1 cellular context compared by ENCODE assay signal in the genomic region with DNA sequence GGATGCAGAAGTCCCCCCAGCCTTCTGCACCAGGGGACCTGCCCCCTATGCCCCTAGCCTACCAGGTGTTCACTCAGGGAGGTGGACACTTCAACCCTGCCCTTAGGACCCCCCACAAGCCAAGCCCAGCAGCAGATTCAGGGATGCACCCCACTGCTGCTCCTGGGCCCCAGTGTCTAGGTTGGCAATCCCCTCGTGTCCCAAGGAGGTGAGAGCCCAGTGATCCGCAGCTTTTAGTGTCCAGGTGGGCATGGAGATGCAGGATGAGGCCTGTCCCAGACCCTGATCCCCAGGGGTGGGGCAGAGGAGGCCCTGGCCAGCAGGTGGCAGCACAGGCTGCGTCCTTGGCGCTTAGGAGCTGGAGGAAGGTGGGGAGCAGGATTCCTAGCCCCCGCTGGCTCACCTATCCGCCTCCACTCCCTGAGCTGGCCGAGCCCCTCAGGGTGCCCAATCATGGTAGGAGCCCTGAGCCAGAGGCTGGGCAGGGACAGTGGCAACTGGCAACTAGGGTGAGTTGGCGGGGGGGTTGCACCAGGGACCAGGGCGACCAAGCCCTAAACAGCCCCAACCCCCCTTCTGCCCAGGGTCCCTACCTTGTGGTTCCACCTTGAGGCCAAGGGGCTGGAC.
A peak's percentile ranks its signal among the peaks of the same experiment; 100 is the strongest.
TF ChIP-seq lines count a peak whose summit lies in the region.

No MANE protein-coding gene starts in this region.

TF ChIP-seq in HEK293, 187 proteins besides CTCF, POLR2A, EP300 and RAD21 (continued from another document and continues in another):
- TF ChIP-seq ZBTB1 (tag by site-specific recombination; IDR thresholded peaks at IDR 0.05) (no peak), WT1 (tag by site-specific recombination; IDR thresholded peaks at IDR 0.05) (no peak), ZNF174 (tag by site-specific recombination; IDR thresholded peaks at IDR 0.05) (no peak), KLF16 (tag by site-specific recombination; IDR thresholded peaks at IDR 0.05) (peak; percentile 70), ZNF707 (tag by site-specific recombination; IDR thresholded peaks at IDR 0.05) (no peak), ZNF600 (tag by site-specific recombination; IDR thresholded peaks at IDR 0.05) (no peak), HOXD13 (CRISPR knock-in tag; IDR thresholded peaks at IDR 0.05; ENCODE audit: borderline replicate concordance) (no peak), ZBTB7A (tag by site-specific recombination; IDR thresholded peaks at IDR 0.05; ENCODE audit: low read depth) (no peak; the same call in 1 of the 2 replicates), ZNF274 (IDR thresholded peaks at IDR 0.05; ENCODE audit: low read length) (no peak), ZNF274 (tag by site-specific recombination; IDR thresholded peaks at IDR 0.05; ENCODE audit: borderline replicate concordance) (no peak), ZNF560 (tag by site-specific recombination; IDR thresholded peaks at IDR 0.05; ENCODE audit: borderline replicate concordance) (no peak), ZNF398 (tag by site-specific recombination; IDR thresholded peaks at IDR 0.05) (no peak), KLF1 (tag by site-specific recombination; IDR thresholded peaks at IDR 0.05) (no peak), ZNF350 (tag by site-specific recombination; IDR thresholded peaks at IDR 0.05) (no peak), ZSCAN30 (tag by site-specific recombination; IDR thresholded peaks at IDR 0.05) (peak; percentile 64; the same call in 1 of the 2 replicates), ZBTB10 (tag by site-specific recombination; IDR thresholded peaks at IDR 0.05) (peak; percentile 91), ZNF548 (tag by site-specific recombination; IDR thresholded peaks at IDR 0.05) (no peak), ZNF335 (tag by site-specific recombination; conservative IDR thresholded peaks at IDR 0.05) (no peak), PBX3 (CRISPR knock-in tag; IDR thresholded peaks at IDR 0.05) (no peak), ZNF514 (tag by site-specific recombination; IDR thresholded peaks at IDR 0.05) (no peak), ZNF596 (tag by site-specific recombination; IDR thresholded peaks at IDR 0.05) (no peak), ZNF791 (tag by site-specific recombination; IDR thresholded peaks at IDR 0.05) (no peak), ZBTB21 (tag by site-specific recombination; IDR thresholded peaks at IDR 0.05) (no peak), ZNF76 (tag by site-specific recombination; IDR thresholded peaks at IDR 0.05; ENCODE audit: borderline replicate concordance, low read depth) (no peak), ZNF48 (tag by site-specific recombination; IDR thresholded peaks at IDR 0.05) (no peak), SP7 (tag by site-specific recombination; IDR thresholded peaks at IDR 0.05) (no peak), ZNF660 (tag by site-specific recombination; IDR thresholded peaks at IDR 0.05) (peak; percentile 49; the same call in 1 of the 2 replicates), ZNF311 (tag by site-specific recombination; IDR thresholded peaks at IDR 0.05; ENCODE audit: borderline replicate concordance) (no peak), ZNF292 (tag by site-specific recombination; IDR thresholded peaks at IDR 0.05; ENCODE audit: borderline replicate concordance, low read depth) (no peak), ZNF776 (tag by site-specific recombination; IDR thresholded peaks at IDR 0.05; ENCODE audit: borderline replicate concordance) (no peak), ZNF571 (tag by site-specific recombination; IDR thresholded peaks at IDR 0.05) (no peak), ZSCAN18 (tag by site-specific recombination; IDR thresholded peaks at IDR 0.05) (no peak), ZNF169 (tag by site-specific recombination; IDR thresholded peaks at IDR 0.05) (no peak), ZNF23 (tag by site-specific recombination; IDR thresholded peaks at IDR 0.05; ENCODE audit: borderline replicate concordance) (no peak), ZNF768 (tag by site-specific recombination; IDR thresholded peaks at IDR 0.05) (no peak), ZNF530 (tag by site-specific recombination; IDR thresholded peaks at IDR 0.05; ENCODE audit: low read depth) (no peak), SALL2 (tag by site-specific recombination; IDR thresholded peaks at IDR 0.05; ENCODE audit: borderline replicate concordance) (no peak), ZNF24 (tag by site-specific recombination; IDR thresholded peaks at IDR 0.05) (no peak), ZBTB49 (tag by site-specific recombination; IDR thresholded peaks at IDR 0.05; ENCODE audit: low read depth) (no peak), SETDB1 (IDR thresholded peaks at IDR 0.05; ENCODE audit: insufficient read length, low read length) (no peak)
- TF ChIP-seq, protein P1, sequence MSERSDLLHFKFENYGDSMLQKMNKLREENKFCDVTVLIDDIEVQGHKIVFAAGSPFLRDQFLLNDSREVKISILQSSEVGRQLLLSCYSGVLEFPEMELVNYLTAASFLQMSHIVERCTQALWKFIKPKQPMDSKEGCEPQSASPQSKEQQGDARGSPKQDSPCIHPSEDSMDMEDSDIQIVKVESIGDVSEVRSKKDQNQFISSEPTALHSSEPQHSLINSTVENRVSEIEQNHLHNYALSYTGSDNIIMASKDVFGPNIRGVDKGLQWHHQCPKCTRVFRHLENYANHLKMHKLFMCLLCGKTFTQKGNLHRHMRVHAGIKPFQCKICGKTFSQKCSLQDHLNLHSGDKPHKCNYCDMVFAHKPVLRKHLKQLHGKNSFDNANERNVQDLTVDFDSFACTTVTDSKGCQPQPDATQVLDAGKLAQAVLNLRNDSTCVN (tag by site-specific recombination; optimal IDR thresholded peaks at IDR 0.05), result no peak
- TF ChIP-seq, protein P2, sequence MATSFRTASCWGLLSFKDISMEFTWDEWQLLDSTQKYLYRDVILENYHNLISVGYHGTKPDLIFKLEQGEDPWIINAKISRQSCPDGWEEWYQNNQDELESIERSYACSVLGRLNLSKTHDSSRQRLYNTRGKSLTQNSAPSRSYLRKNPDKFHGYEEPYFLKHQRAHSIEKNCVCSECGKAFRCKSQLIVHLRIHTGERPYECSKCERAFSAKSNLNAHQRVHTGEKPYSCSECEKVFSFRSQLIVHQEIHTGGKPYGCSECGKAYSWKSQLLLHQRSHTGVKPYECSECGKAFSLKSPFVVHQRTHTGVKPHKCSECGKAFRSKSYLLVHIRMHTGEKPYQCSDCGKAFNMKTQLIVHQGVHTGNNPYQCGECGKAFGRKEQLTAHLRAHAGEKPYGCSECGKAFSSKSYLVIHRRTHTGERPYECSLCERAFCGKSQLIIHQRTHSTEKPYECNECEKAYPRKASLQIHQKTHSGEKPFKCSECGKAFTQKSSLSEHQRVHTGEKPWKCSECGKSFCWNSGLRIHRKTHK (tag by site-specific recombination; IDR thresholded peaks at IDR 0.05), result no peak
- TF ChIP-seq, protein P3, sequence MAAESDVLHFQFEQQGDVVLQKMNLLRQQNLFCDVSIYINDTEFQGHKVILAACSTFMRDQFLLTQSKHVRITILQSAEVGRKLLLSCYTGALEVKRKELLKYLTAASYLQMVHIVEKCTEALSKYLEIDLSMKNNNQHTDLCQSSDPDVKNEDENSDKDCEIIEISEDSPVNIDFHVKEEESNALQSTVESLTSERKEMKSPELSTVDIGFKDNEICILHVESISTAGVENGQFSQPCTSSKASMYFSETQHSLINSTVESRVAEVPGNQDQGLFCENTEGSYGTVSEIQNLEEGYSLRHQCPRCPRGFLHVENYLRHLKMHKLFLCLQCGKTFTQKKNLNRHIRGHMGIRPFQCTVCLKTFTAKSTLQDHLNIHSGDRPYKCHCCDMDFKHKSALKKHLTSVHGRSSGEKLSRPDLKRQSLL (tag by site-specific recombination; IDR thresholded peaks at IDR 0.05), result peak; percentile 29; the same call in 1 of the 2 replicates
- TF ChIP-seq, protein P4, sequence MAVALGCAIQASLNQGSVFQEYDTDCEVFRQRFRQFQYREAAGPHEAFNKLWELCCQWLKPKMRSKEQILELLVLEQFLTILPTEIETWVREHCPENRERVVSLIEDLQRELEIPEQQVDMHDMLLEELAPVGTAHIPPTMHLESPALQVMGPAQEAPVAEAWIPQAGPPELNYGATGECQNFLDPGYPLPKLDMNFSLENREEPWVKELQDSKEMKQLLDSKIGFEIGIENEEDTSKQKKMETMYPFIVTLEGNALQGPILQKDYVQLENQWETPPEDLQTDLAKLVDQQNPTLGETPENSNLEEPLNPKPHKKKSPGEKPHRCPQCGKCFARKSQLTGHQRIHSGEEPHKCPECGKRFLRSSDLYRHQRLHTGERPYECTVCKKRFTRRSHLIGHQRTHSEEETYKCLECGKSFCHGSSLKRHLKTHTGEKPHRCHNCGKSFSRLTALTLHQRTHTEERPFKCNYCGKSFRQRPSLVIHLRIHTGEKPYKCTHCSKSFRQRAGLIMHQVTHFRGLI (tag by site-specific recombination; IDR thresholded peaks at IDR 0.05), result no peak; the same call in 1 of the 2 replicates
